Comparison of ENCODE assay signal across 10 cellular contexts in the genomic region with DNA sequence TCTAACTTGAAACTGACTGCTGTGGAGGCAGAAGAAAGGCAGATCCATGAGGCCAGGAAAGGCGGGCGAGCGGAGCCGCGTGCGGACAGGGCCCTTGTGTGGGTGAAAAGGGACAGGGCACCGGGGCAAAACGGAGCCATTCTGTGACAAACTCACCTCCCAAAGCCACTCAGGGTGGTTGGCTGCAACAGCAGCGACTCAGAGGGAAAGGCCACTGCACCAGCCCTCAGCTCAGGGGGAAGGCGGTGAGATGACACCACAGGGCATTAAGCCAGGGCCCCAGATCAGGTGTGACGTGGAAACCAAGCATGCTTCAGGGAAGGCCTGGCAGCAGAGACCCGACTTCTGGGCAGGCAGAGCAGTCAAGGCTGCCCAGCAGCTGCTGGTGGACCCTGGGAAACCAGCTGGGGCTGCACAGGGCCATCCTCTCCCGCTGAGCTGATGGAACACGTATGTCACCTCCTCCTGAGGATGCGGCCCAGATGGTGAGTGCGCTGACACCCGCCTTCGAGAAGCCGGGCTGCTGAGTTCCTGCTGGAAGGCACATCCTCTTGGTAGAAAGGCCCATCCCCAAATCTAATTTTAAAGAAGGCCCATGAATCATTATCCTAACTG.
DNase-seq lines count a peak whose midpoint lies in the region; ATAC-seq, FAIRE-seq and TF ChIP-seq lines count a peak whose summit lies in the region.
"Had no signal": no experiment of that assay in that cellular context is flagged by ENCODE, and none has a peak within 500 bp of the region (broad histone marks: within the 10 kb centered on the region; RNA-seq: fewer than 3 reads in every experiment).

No MANE protein-coding gene starts in this region.

- no peak overlapping the region for H2AFZ ChIP-seq in HepG2 (ENCODE audit: low read length)

- CTCF ChIA-PET in HepG2 (lab: Yijun Ruan, JAX; ENCODE audit: low intra/inter-chr PET ratio, low total read pairs), result no interaction called here

- H3K4me3 ChIP-seq in left ventricle myocardium inferior (no peak overlapping the region), HepG2 (replicated peaks in 1 of 3; ENCODE audit: insufficient read depth in 1 of 3, low read depth in 2 of 3, low read length in 3 of 3) (no peak overlapping the region), vagina (no peak overlapping the region)

- TF ChIP-seq POLR2A in HepG2 (IDR thresholded peaks at IDR 0.05; ENCODE audit: insufficient read depth in 1 of 2, low read depth in 2 of 2, low read length in 2 of 2), result no peak
- TF ChIP-seq POLR2A in vagina (IDR thresholded peaks at IDR 0.05), result no peak

- no peak for DNase-seq in left ventricle myocardium inferior
- no peak for DNase-seq in Right ventricle myocardium inferior (ENCODE audit: missing footprints)
- no peak for DNase-seq in HepG2 (ENCODE audit: low spot score)
- no peak for DNase-seq in vagina (ENCODE audit: extremely low spot score in 2 of 2)
- DNase-seq in globus pallidus (ENCODE audit: low spot score), result no peak
- DNase-seq: erythroblast, NCI-H526 had no signal

- no peak for FAIRE-seq in HepG2 (lab: Jason Lieb, UNC)

- no peak for TF ChIP-seq RAD21 in HepG2 (CRISPR knock-in tag; IDR thresholded peaks at IDR 0.05)

- ATAC-seq in Right ventricle myocardium inferior (no peak), HepG2 (no peak), HG03354 (IDR thresholded peaks at IDR 0.05; ENCODE audit: poor library complexity, severe bottlenecking, unreplicated experiment) (no peak), HG03432 (IDR thresholded peaks at IDR 0.05; ENCODE audit: unreplicated experiment) (no peak)

- no peak overlapping the region for H3K4me2 ChIP-seq in HepG2 (ENCODE audit: low read depth, low read length)

- H3K79me2 ChIP-seq in HepG2 (ENCODE audit: insufficient read depth, low read length), result no peaks in the 10 kb centered on the region

- peaks cover 18% of the 10 kb centered on the region for H3K36me3 ChIP-seq in left ventricle myocardium inferior
- no peaks in the 10 kb centered on the region for H3K36me3 ChIP-seq in HepG2 (replicated peaks in 1 of 2; ENCODE audit: control insufficient read depth in 1 of 2, insufficient read depth in 2 of 2, low read length in 2 of 2)
- peaks cover 0 to 6% of the 10 kb centered on the region in 2 donors for H3K36me3 ChIP-seq in vagina

- H3K4me1 ChIP-seq in left ventricle myocardium inferior (peaks cover 59% of the 10 kb centered on the region), HepG2 (ENCODE audit: insufficient read depth, low read length) (peaks cover 31% of the 10 kb centered on the region), vagina (peaks cover 72% of the 10 kb centered on the region)

- POLR2A ChIA-PET in HepG2 (lab: Yijun Ruan, JAX), result no interaction called here

- in situ Hi-C loops in HepG2 (cut with HindIII; ENCODE audit: extremely low pct_ligation_motif_present, low pct_unique_long_range_greater_than_20kb), result no loop called here

- TF ChIP-seq CTCF in left ventricle myocardium inferior (IDR thresholded peaks at IDR 0.05; ENCODE audit: borderline replicate concordance) (no peak), VCaP (conservative IDR thresholded peaks at IDR 0.05) (no peak), HepG2 (CRISPR knock-in tag; IDR thresholded peaks at IDR 0.05) (no peak), vagina (IDR thresholded peaks at IDR 0.05) (no peak)

- H3K27ac ChIP-seq in left ventricle myocardium inferior (replicated peaks), result peak overlapping the region; percentile 94
- peak overlapping the region; percentile 79 for H3K27ac ChIP-seq in VCaP
- H3K27ac ChIP-seq in HepG2 (ENCODE audit: extremely low read length, insufficient read depth, low read length), result no peak overlapping the region
- H3K27ac ChIP-seq in vagina, result peak overlapping the region; percentile 82

- no peaks in the 10 kb centered on the region for H4K20me1 ChIP-seq in HepG2 (ENCODE audit: insufficient read depth, low read length)

- H3K9me3 ChIP-seq in left ventricle myocardium inferior (replicated peaks), result peaks cover 23% of the 10 kb centered on the region
- peaks cover 22% of the 10 kb centered on the region for H3K9me3 ChIP-seq in HepG2 (ENCODE audit: low read length)
- H3K9me3 ChIP-seq in vagina, result peaks cover 10% of the 10 kb centered on the region

- WGBS in HepG2 (ENCODE audit: low lambda C conversion rate), result 70% methylated on average over 16 of the region's 19 CpGs

- no peak for TF ChIP-seq EP300 in HepG2 (IDR thresholded peaks at IDR 0.05; ENCODE audit: low read depth in 2 of 2, low read length in 2 of 2)
- no peak for TF ChIP-seq EP300 in HepG2 (CRISPR knock-in tag; IDR thresholded peaks at IDR 0.05; ENCODE audit: borderline replicate concordance)

- no peak overlapping the region for H3K9ac ChIP-seq in HepG2 (ENCODE audit: insufficient read depth, low read depth, low read length)

- intact Hi-C loops in left ventricle myocardium inferior (cut with micrococcal nuclease) (no loop called here), Right ventricle myocardium inferior (cut with DNase I) (loop anchor here (5.0 kb wide), 1 partner anchor 82 kb away; no protein-coding TSS in a partner anchor), HepG2 (cut with micrococcal nuclease; ENCODE audit: unreplicated experiment) (no loop called here), vagina (cut with DNase I) (loop anchor here (5.0 kb wide), 1 partner anchor 47 kb away; no protein-coding TSS in a partner anchor)

- BruUV-seq in HepG2 (replicated peaks; lab: Mats Ljungman, UMichigan), result no TSS peak

- H3K27me3 ChIP-seq in left ventricle myocardium inferior (ENCODE audit: low read depth), result no peaks in the 10 kb centered on the region
- no peaks in the 10 kb centered on the region for H3K27me3 ChIP-seq in HepG2 (ENCODE audit: control insufficient read depth in 1 of 2, insufficient read depth in 2 of 2, low read length in 2 of 2)
- no peaks in the 10 kb centered on the region for H3K27me3 ChIP-seq in vagina

TF ChIP-seq in HepG2, 621 proteins besides CTCF, POLR2A, EP300 and RAD21:
- TF ChIP-seq, protein P1, sequence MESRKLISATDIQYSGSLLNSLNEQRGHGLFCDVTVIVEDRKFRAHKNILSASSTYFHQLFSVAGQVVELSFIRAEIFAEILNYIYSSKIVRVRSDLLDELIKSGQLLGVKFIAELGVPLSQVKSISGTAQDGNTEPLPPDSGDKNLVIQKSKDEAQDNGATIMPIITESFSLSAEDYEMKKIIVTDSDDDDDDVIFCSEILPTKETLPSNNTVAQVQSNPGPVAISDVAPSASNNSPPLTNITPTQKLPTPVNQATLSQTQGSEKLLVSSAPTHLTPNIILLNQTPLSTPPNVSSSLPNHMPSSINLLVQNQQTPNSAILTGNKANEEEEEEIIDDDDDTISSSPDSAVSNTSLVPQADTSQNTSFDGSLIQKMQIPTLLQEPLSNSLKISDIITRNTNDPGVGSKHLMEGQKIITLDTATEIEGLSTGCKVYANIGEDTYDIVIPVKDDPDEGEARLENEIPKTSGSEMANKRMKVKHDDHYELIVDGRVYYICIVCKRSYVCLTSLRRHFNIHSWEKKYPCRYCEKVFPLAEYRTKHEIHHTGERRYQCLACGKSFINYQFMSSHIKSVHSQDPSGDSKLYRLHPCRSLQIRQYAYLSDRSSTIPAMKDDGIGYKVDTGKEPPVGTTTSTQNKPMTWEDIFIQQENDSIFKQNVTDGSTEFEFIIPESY (CRISPR knock-in tag; IDR thresholded peaks at IDR 0.05), result 0 out of 2 replicates have a peak, but pooled peaks have one; percentile 45
- TF ChIP-seq NR2F2 (IDR thresholded peaks at IDR 0.05; ENCODE audit: borderline replicate concordance, low read depth), result no peak

Comparison
In these comparisons a context has a peak if more than half of its experiments do, and no peak if none do; other contexts are left out.
1. intact Hi-C loops: an anchor here in Right ventricle myocardium inferior (5.0 kb wide) and vagina (5.0 kb wide); none called in left ventricle myocardium inferior and HepG2.